ENCODE assay signal across 9 cellular contexts in the genomic region with DNA sequence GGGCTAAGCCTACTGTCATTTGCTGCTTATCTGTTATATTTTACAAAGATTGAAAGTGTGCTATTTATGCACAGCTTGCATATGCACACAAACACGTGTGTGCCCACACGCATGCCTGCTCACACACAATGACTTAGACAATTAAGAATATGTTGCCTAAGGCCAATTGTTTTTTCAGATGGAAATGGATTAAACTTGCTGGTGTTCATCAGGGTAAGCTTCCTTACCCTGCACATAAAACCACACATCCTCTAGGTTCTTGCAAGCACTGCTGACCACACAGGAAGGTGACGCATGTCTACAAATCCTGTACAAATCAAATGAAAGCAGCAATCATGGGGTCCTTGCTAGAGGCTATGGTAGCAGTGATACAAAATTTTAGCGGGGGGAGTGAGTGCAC. TPM values are rescaled to one million over a fixed set of nuclear protein-coding genes. Genes with fewer than 3 reads are reported as not detected.
DNase-seq lines count a peak whose midpoint lies in the region; ATAC-seq, FAIRE-seq and TF ChIP-seq lines count a peak whose summit lies in the region.
"Had no signal": no experiment of that assay in that cellular context is flagged by ENCODE, and none has a peak within 500 bp of the region (broad histone marks: within the 10 kb centered on the region; RNA-seq: fewer than 3 reads in every experiment).

No MANE protein-coding gene starts in this region.

- no peak for TF ChIP-seq EP300 in transverse colon (IDR thresholded peaks at IDR 0.05; ENCODE audit: low read depth)

- H3K9me3 Mint-ChIP-seq in activated CD4-positive, alpha-beta memory T cell treated with anti-CD3 and anti-CD28 coated beads, Interleukin-2, amount 10 ng/mL, durations not matched to agents 7 days and 5 days, result no peaks in the 10 kb centered on the region

- CTCF ChIA-PET in activated CD4-positive, alpha-beta memory T cell treated with anti-CD3 and anti-CD28 coated beads, Interleukin-2, amount 10 ng/mL, durations not matched to agents 7 days and 5 days (lab: Charles Lee), result interaction anchor here (1.2 to 5.5 kb wide), 4 partner anchors 12 to 527 kb away, joined by 3 to 49 read pairs (median 4); no protein-coding TSS in a partner anchor

- H3K27me3 Mint-ChIP-seq in activated CD4-positive, alpha-beta memory T cell treated with anti-CD3 and anti-CD28 coated beads, Interleukin-2, amount 10 ng/mL, durations not matched to agents 7 days and 5 days, result no peaks in the 10 kb centered on the region

- H2AFZ ChIP-seq in fibroblast of lung (ENCODE audit: low read length), result no peak overlapping the region

- no peaks in the 10 kb centered on the region for H3K36me3 ChIP-seq in fibroblast of lung (ENCODE audit: control insufficient read depth, insufficient read depth, low read length)
- no peaks in the 10 kb centered on the region for H3K36me3 ChIP-seq in transverse colon
- peaks cover 0 to 6% (median 3%) of the 10 kb centered on the region in 3 donors for H3K36me3 ChIP-seq in pancreas
- no peaks in the 10 kb centered on the region for H3K36me3 ChIP-seq in kidney (ENCODE audit: control insufficient read depth in 1 of 2, insufficient read depth in 2 of 2, low read length in 2 of 2)

- H3K9me3 ChIP-seq in fibroblast of lung (ENCODE audit: control insufficient read depth, insufficient read depth, low read depth, low read length) (no peaks in the 10 kb centered on the region), transverse colon (no peaks in the 10 kb centered on the region), pancreas (no peaks in the 10 kb centered on the region), kidney (ENCODE audit: control insufficient read depth in 1 of 2, low read length in 2 of 2) (no peaks in the 10 kb centered on the region)

- no peaks in the 10 kb centered on the region for H3K4me1 ChIP-seq in fibroblast of lung (ENCODE audit: control insufficient read depth, extremely low read depth, insufficient read depth, low read length)
- no peaks in the 10 kb centered on the region for H3K4me1 ChIP-seq in transverse colon
- H3K4me1 ChIP-seq in pancreas, result no peaks in the 10 kb centered on the region
- no peaks in the 10 kb centered on the region for H3K4me1 ChIP-seq in kidney (ENCODE audit: control insufficient read depth in 1 of 2, insufficient read depth in 1 of 2, low read depth in 1 of 2, low read length in 2 of 2)

- no peak overlapping the region for H3K9ac ChIP-seq in fibroblast of lung (ENCODE audit: insufficient read depth, low read length)
- H3K9ac ChIP-seq in kidney (ENCODE audit: low read length in 2 of 2), result no peak overlapping the region

- peaks cover 36% of the 10 kb centered on the region for H3K36me3 Mint-ChIP-seq in activated CD4-positive, alpha-beta memory T cell treated with anti-CD3 and anti-CD28 coated beads, Interleukin-2, amount 10 ng/mL, durations not matched to agents 7 days and 5 days (ENCODE audit: low read depth)

- no peak for TF ChIP-seq POLR2A in transverse colon (IDR thresholded peaks at IDR 0.05)

- no peak for ATAC-seq in pancreas

- intact Hi-C loops in transverse colon (cut with DNase I; ENCODE audit: low total_unique reads) (no loop called here), pancreas (cut with DNase I) (loop anchor here in 1 of 3 donors (10.0 kb wide), 1 partner anchor 522 kb away; no protein-coding TSS in a partner anchor), kidney (cut with DNase I) (no loop called here)

- 64% methylated on average over 4 of the region's 4 CpGs; no CpG with 5 or more reads in 1 of the 2 donors for WGBS in transverse colon (ENCODE audit: low coverage in 1 of 2), 2 donors
- WGBS in pancreas, 2 donors, result 76 to 77% methylated on average over 4 of the region's 4 CpGs

- no peak overlapping the region for H3K4me3 ChIP-seq in fibroblast of lung (replicated peaks in 1 of 4; ENCODE audit: control extremely low read depth in 1 of 4, insufficient read depth in 1 of 4, low read depth in 3 of 4, low read length in 4 of 4)
- H3K4me3 ChIP-seq in transverse colon, result no peak overlapping the region
- H3K4me3 ChIP-seq in pancreas, result no peak overlapping the region
- H3K4me3 ChIP-seq in kidney (ENCODE audit: low read length in 2 of 2), result no peak overlapping the region

- POLR2A ChIA-PET in activated CD4-positive, alpha-beta memory T cell treated with anti-CD3 and anti-CD28 coated beads, Interleukin-2, amount 10 ng/mL, durations not matched to agents 7 days and 5 days (lab: Charles Lee), result interaction anchor here (0.8 to 2.1 kb wide), 12 partner anchors 12 to 521 kb away, joined by 3 to 6 read pairs (median 4); a partner anchor contains a TSS

- DNase-seq in activated gamma-delta T cell treated with Interleukin-2 at 50 U/mL for 16 hours (peak; percentile 63), activated gamma-delta T cell (lab: John Stamatoyannopoulos, UW) (no peak), fibroblast of lung (ENCODE audit: low read depth in 2 of 2) (peak; percentile 45 to 92), transverse colon (peak; percentile 12), pancreas (no peak), kidney (no peak), OCI-M2 (lab: John Stamatoyannopoulos, UW; ENCODE audit: unreplicated experiment) (no peak)
- peak; percentile 73 for DNase-seq in activated CD4-positive, alpha-beta memory T cell treated with anti-CD3 and anti-CD28 coated beads, Interleukin-2, amount 10 ng/mL, durations not matched to agents 7 days and 5 days

- H3K4me2 ChIP-seq in fibroblast of lung (ENCODE audit: extremely low read depth, insufficient read depth, low read length), result no peak overlapping the region

- peak overlapping the region; percentile 74 for H3K27ac Mint-ChIP-seq in activated CD4-positive, alpha-beta memory T cell treated with anti-CD3 and anti-CD28 coated beads, Interleukin-2, amount 10 ng/mL, durations not matched to agents 7 days and 5 days

- no peaks in the 10 kb centered on the region for H4K20me1 ChIP-seq in fibroblast of lung (ENCODE audit: control insufficient read depth, extremely low read depth, insufficient read depth, low read length)

- peak overlapping the region; percentile 46 for H3K4me3 Mint-ChIP-seq in activated CD4-positive, alpha-beta memory T cell treated with anti-CD3 and anti-CD28 coated beads, Interleukin-2, amount 10 ng/mL, durations not matched to agents 7 days and 5 days

- FAIRE-seq in pancreas (lab: Jason Lieb, UNC) (no peak), kidney (lab: Jason Lieb, UNC) (no peak)
- FAIRE-seq: HepG2 had no signal

- no peaks in the 10 kb centered on the region for H3K79me2 ChIP-seq in fibroblast of lung (ENCODE audit: control insufficient read depth, insufficient read depth, low read length)

- H3K4me1 Mint-ChIP-seq in activated CD4-positive, alpha-beta memory T cell treated with anti-CD3 and anti-CD28 coated beads, Interleukin-2, amount 10 ng/mL, durations not matched to agents 7 days and 5 days, result peaks cover 64% of the 10 kb centered on the region

- TF ChIP-seq CTCF in fibroblast of lung (conservative IDR thresholded peaks at IDR 0.05 in 1 of 2, IDR thresholded peaks at IDR 0.05 in 1 of 2; ENCODE audit: low read depth in 1 of 2, low read length in 2 of 2) (no peak), transverse colon (IDR thresholded peaks at IDR 0.05) (no peak), pancreas (IDR thresholded peaks at IDR 0.05) (no peak), kidney (IDR thresholded peaks at IDR 0.05; ENCODE audit: borderline replicate concordance, extremely low read depth, insufficient read depth) (no peak)

- H3K27me3 ChIP-seq in fibroblast of lung (ENCODE audit: control insufficient read depth, insufficient read depth, low read length) (no peaks in the 10 kb centered on the region), transverse colon (no peaks in the 10 kb centered on the region), pancreas (no peaks in the 10 kb centered on the region)

- in situ Hi-C loops in transverse colon (cut with MboI; ENCODE audit: low pct_ligation_motif_present in 1 of 4, low pct_unique_long_range_greater_than_20kb in 1 of 4, low sequenced_read_pairs in 3 of 4), result loop anchor here in 3 of 4 donors (25.0 kb wide), 2 partner anchors 335 to 435 kb away; a partner anchor contains a TSS

- H3K27ac ChIP-seq in fibroblast of lung (ENCODE audit: insufficient read depth, low read length) (no peak overlapping the region), transverse colon (no peak overlapping the region), pancreas (no peak overlapping the region), kidney (ENCODE audit: low read depth in 2 of 2, low read length in 2 of 2) (no peak overlapping the region)

RNA-seq across cellular contexts. Expression of a gene that starts 58.4 kb away (rescaled TPM):
- total RNA-seq in activated CD4-positive, alpha-beta memory T cell treated with anti-CD3 and anti-CD28 coated beads, Interleukin-2, amount 10 ng/mL, durations not matched to agents 7 days and 5 days, result 1 to 10 TPM; 3.4 to 3.5 TPM
- total RNA-seq in fibroblast of lung, result not detected in 2 replicates
- not detected in 2 replicates for polyA plus RNA-seq in fibroblast of lung
- polyA plus RNA-seq in fibroblast of lung (2012), result not detected in 2 replicates
- not detected in 2 replicates for polyA minus RNA-seq in fibroblast of lung (ENCODE audit: low replicate concordance)
- total RNA-seq in transverse colon, result not detected
- not detected for total RNA-seq in pancreas
- polyA plus RNA-seq in pancreas, result not detected
- not detected for total RNA-seq in kidney
- not detected for polyA plus RNA-seq in kidney (ENCODE audit: insufficient read depth, low read depth, low replicate concordance)
- total RNA-seq: HepG2 had no signal
- polyA plus RNA-seq: HepG2 had no signal

Comparison
In these comparisons a context has a peak if more than half of its experiments do, and no peak if none do; other contexts are left out.
1. DNase-seq: peak in activated gamma-delta T cell treated with Interleukin-2 at 50 U/mL for 16 hours (single experiment), activated CD4-positive, alpha-beta memory T cell treated with anti-CD3 and anti-CD28 coated beads, Interleukin-2, amount 10 ng/mL, durations not matched to agents 7 days and 5 days (single experiment), fibroblast of lung (2 of 2) and transverse colon (single experiment); none in activated gamma-delta T cell (single experiment), pancreas (0 of 6), kidney (single experiment) and OCI-M2 (single experiment).